Comparison of ENCODE assay signal across 8 cellular contexts in genomic region chr6:89351632-89352328, GRCh38. TPM values are rescaled to one million over a fixed set of nuclear protein-coding genes. Genes with fewer than 3 reads are reported as not detected.
A peak's percentile ranks its signal among the peaks of the same experiment; 100 is the strongest.
DNase-seq lines count a peak whose midpoint lies in the region; ATAC-seq and TF ChIP-seq lines count a peak whose summit lies in the region.

No MANE protein-coding gene starts in this region.

- H3K27ac ChIP-seq in cingulate gyrus (ENCODE audit: low read depth, low read length) = peak overlapping the region; percentile 34
- H3K27ac ChIP-seq in muscle layer of duodenum (ENCODE audit: low read length) = peak overlapping the region; percentile 97

- H3K4me1 ChIP-seq in muscle layer of duodenum (ENCODE audit: control insufficient read depth in 1 of 2, insufficient read depth in 2 of 2, low read length in 2 of 2) = peaks cover 16 to 39% of the 10 kb centered on the region in 2 donors

- ATAC-seq in GM18505 (IDR thresholded peaks at IDR 0.05; ENCODE audit: unreplicated experiment) = no peak
- no peak for ATAC-seq in HG03342 (IDR thresholded peaks at IDR 0.05; ENCODE audit: unreplicated experiment)

- TF ChIP-seq CTCF in GM12865 (IDR thresholded peaks at IDR 0.05; ENCODE audit: insufficient read depth, low read depth, low read length, missing control alignments) = no peak

- H3K9me3 ChIP-seq in muscle layer of duodenum (ENCODE audit: control insufficient read depth in 1 of 2, low read length in 2 of 2) = no peaks in the 10 kb centered on the region

- H3K36me3 ChIP-seq in muscle layer of duodenum (ENCODE audit: control insufficient read depth in 1 of 2, insufficient read depth in 2 of 2, low read length in 2 of 2) = peaks cover 0 to 3% of the 10 kb centered on the region in 2 donors

- no peak for DNase-seq in GM12865 (ENCODE audit: low read depth)
- peak; percentile 47 for DNase-seq in NCI-H146 treated with DMSO at 0.1 percent for 48 hours (lab: John Stamatoyannopoulos, UW; ENCODE audit: unreplicated experiment)
- no peak for DNase-seq in stimulated activated CD4-positive, alpha-beta T cell treated with anti-CD3 and anti-CD28 coated beads, Interleukin-15, amount 100 ng/mL, for 24 hours
- no peak for DNase-seq in A172 (ENCODE audit: low spot score)

- peak overlapping the region; percentile 100 for H3K4me3 ChIP-seq in GM12865 (ENCODE audit: low read depth, low read length)
- H3K4me3 ChIP-seq in muscle layer of duodenum (ENCODE audit: low read depth in 1 of 2, low read length in 2 of 2) = peak overlapping the region; percentile 84 to 99

- no peaks in the 10 kb centered on the region for H3K27me3 ChIP-seq in muscle layer of duodenum (ENCODE audit: low read depth, low read length)

- no peak for TF ChIP-seq POLR2A in GM18505 (IDR thresholded peaks at IDR 0.05; ENCODE audit: borderline replicate concordance, extremely low read depth, insufficient read depth, insufficient read length)

RNA-seq across cellular contexts. Expression of gene UBE2J1, which starts 0.7 kb away (rescaled TPM):
- total RNA-seq in A172 (2014; rRNA removed; shearing (Covaris generic)) = 36.5 and 39.4 TPM in 2 replicates

RNA-seq across cellular contexts. Expression of gene GABRR2, which starts 36.7 kb away (rescaled TPM):
- not detected in 2 replicates for total RNA-seq in A172 (2014; rRNA removed; shearing (Covaris generic))
